1 cellular context compared by ENCODE assay signal in the genomic region with DNA sequence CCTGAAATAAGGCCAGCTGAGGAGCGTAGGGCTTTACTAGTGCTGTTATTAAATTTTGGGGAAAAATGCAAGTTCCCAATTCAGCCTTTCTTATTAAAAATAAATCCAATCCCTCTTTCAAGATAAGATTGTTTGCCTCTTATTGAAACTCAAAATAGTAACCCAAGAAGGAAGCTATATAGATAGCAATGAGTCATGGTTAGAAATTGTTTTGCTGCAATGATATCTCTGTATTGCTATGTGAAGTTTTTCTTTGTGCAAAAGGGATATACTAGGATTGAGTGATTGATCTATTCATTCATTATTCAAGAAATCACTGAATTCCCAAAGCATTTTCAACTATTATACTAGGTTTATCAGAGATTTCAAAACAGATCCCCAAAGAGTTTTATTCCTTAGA.
TF ChIP-seq lines count a peak whose summit lies in the region.

No MANE protein-coding gene starts in this region.

TF ChIP-seq in HepG2, 621 proteins besides CTCF, POLR2A, EP300 and RAD21 (continued from another document):
- TF ChIP-seq HMGXB4 (CRISPR knock-in tag; IDR thresholded peaks at IDR 0.05; ENCODE audit: borderline replicate concordance in 1 of 2, low read depth in 1 of 2) (no peak), PAF1 (CRISPR knock-in tag; IDR thresholded peaks at IDR 0.05) (no peak), ZMYM2 (CRISPR knock-in tag; IDR thresholded peaks at IDR 0.05) (no peak), ESRRA (CRISPR knock-in tag; IDR thresholded peaks at IDR 0.05; ENCODE audit: low read depth) (no peak), KDM6A (CRISPR knock-in tag; IDR thresholded peaks at IDR 0.05; ENCODE audit: low read depth) (no peak), ZFP91 (CRISPR knock-in tag; IDR thresholded peaks at IDR 0.05; ENCODE audit: borderline replicate concordance) (no peak), IKZF1 (IDR thresholded peaks at IDR 0.05) (no peak), ZNF605 (CRISPR knock-in tag; IDR thresholded peaks at IDR 0.05) (no peak)
TF ChIP-seq in HepG2: peak in this region for 0.
